In genomic region chr3:67647390-67647878, GRCh38 we compare ENCODE assay signal across 10 cellular contexts. TPM values are rescaled to one million over a fixed set of nuclear protein-coding genes. Genes with fewer than 3 reads are reported as not detected.
A peak's percentile ranks its signal among the peaks of the same experiment; 100 is the strongest.
DNase-seq lines count a peak whose midpoint lies in the region; ATAC-seq and TF ChIP-seq lines count a peak whose summit lies in the region.
"Had no signal": no experiment of that assay in that cellular context is flagged by ENCODE, and none has a peak within 500 bp of the region (broad histone marks: within the 10 kb centered on the region; RNA-seq: fewer than 3 reads in every experiment).

No MANE protein-coding gene starts in this region.

- H3K36me3 Mint-ChIP-seq in osteocyte (ENCODE audit: unreplicated experiment), result peaks cover 6% of the 10 kb centered on the region

- H3K27ac ChIP-seq in RWPE1, result no peak overlapping the region; the same call in 1 of the 2 replicates

- H3K4me3 Mint-ChIP-seq in osteocyte (ENCODE audit: unreplicated experiment), result no peak overlapping the region

- H3K27me3 Mint-ChIP-seq in osteocyte (ENCODE audit: unreplicated experiment), result no peaks in the 10 kb centered on the region

- no peak overlapping the region for H3K4me3 ChIP-seq in fibroblast of mammary gland (ENCODE audit: control insufficient read depth, low read depth, low read length)

- POLR2A ChIA-PET in RWPE1 (lab: Yijun Ruan, JAX; ENCODE audit: low non-redundant PET), result no interaction called here

- DNase-seq in EH (ENCODE audit: low read depth) (peak; percentile 99), RWPE1 (ENCODE audit: low spot score) (peak; percentile 77), fibroblast of mammary gland (ENCODE audit: low read depth) (peak; percentile 100), osteocyte (ENCODE audit: extremely low spot score, unreplicated experiment) (no peak), NCI-H1694 treated with DMSO at 0.1 percent for 48 hours (lab: John Stamatoyannopoulos, UW) (no peak), NCI-H774 (lab: John Stamatoyannopoulos, UW) (no peak), activated gamma-delta T cell treated with Interleukin-2 at 50 U/mL for 16 hours (no peak)
- DNase-seq: effector memory CD4-positive, alpha-beta T cell; GF-D8 had no signal

- TF ChIP-seq CTCF in RWPE1 (conservative IDR thresholded peaks at IDR 0.05; ENCODE audit: low read depth), result no peak
- no peak for TF ChIP-seq CTCF in fibroblast of mammary gland (conservative IDR thresholded peaks at IDR 0.05; ENCODE audit: control insufficient read depth, insufficient read depth, low read depth, low read length)
- TF ChIP-seq CTCF in osteocyte (IDR thresholded peaks at IDR 0.05), result no peak

- no peak for ATAC-seq in GM18520 (IDR thresholded peaks at IDR 0.05; ENCODE audit: unreplicated experiment)

- peaks cover 31% of the 10 kb centered on the region for H3K4me1 Mint-ChIP-seq in osteocyte (ENCODE audit: unreplicated experiment)

- H3K9me3 Mint-ChIP-seq in osteocyte (ENCODE audit: unreplicated experiment), result no peaks in the 10 kb centered on the region

- CTCF ChIA-PET in RWPE1 (lab: Yijun Ruan, JAX), result interaction anchor here (0.6 kb wide), 1 partner anchor 431 kb away, joined by 4 read pairs; no protein-coding TSS in a partner anchor

- peak overlapping the region; percentile 87 for H3K27ac Mint-ChIP-seq in osteocyte (ENCODE audit: unreplicated experiment)

RNA-seq across cellular contexts. Expression of gene SUCLG2, which starts 7.0 kb away (rescaled TPM):
- total RNA-seq in osteocyte, result 32.1 and 33.1 TPM in 2 replicates

Comparison
In these comparisons a context has a peak if more than half of its experiments do, and no peak if none do; other contexts are left out.
1. DNase-seq: peak in EH (single experiment), RWPE1 (single experiment) and fibroblast of mammary gland (single experiment); none in osteocyte (single experiment), NCI-H1694 treated with DMSO at 0.1 percent for 48 hours (single experiment), NCI-H774 (single experiment) and activated gamma-delta T cell treated with Interleukin-2 at 50 U/mL for 16 hours (single experiment).